ENCODE assay signal across 32 cellular contexts in the genomic region with DNA sequence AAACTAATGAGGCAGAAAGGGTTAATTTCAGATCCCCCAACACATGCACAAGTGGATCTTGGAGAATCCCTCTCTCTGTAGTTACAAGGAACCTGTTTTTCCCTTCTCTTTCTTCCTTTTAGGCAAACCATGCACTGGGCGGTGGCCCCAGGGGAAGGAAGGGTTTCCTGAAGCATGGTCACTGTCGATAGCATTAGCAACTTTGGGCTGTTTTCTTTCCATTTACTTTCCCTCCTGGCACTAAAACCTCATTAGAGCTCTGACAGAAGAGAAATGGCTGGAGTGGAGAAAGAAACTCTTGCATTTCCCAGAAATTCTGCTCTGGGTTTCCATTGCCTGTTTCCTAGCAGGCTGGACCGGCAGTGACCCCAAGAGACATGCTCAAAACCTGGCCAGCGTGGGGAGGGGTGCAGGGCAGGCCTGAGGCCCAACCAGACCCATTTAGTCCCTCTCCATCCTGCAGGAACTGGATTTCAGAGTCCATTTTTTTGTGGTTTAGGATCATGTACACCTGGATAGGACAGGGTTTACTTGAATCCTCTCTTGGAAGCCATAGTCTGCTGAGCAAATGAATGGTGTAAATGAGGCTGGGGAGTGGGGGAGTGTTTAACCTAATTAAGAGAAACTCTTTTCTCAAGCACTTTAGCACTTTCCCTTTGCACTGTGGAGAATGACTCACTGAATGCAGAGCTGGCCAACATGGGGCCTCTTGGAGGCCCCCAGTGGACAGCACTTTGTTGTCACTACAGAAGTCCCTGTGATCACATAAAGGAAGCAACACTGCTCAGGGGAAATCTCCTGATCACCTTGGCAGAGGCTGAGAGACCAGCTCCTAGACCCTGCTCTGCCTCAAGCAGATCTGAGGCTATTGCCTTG.
A peak's percentile ranks its signal among the peaks of the same experiment; 100 is the strongest.
DNase-seq lines count a peak whose midpoint lies in the region; TF ChIP-seq lines count a peak whose summit lies in the region.
"Had no signal": no experiment of that assay in that cellular context is flagged by ENCODE, and none has a peak within 500 bp of the region (broad histone marks: within the 10 kb centered on the region; RNA-seq: fewer than 3 reads in every experiment).

No MANE protein-coding gene starts in this region.

- H3K9me3 ChIP-seq in OCI-LY3 (ENCODE audit: insufficient read depth, low read length) (no peaks in the 10 kb centered on the region), MG63 (no peaks in the 10 kb centered on the region)
- H3K9me3 ChIP-seq: heart left ventricle, sigmoid colon, SK-N-SH, testis had no signal

- peaks cover 44% of the 10 kb centered on the region for H3K4me1 ChIP-seq in OCI-LY3 (ENCODE audit: low read length)
- H3K4me1 ChIP-seq: heart left ventricle, sigmoid colon, testis had no signal

- H3K4me1 Mint-ChIP-seq in chondrocyte (ENCODE audit: low read depth), result no peaks in the 10 kb centered on the region
- H3K4me1 Mint-ChIP-seq: activated CD4-positive, alpha-beta T cell treated with anti-CD3 and anti-CD28 coated beads for 36 hours; activated naive CD8-positive, alpha-beta T cell treated with anti-CD3 and anti-CD28 coated beads, Interleukin-2, amount 10 ng/mL, durations not matched to agents 7 days and 5 days; GM23338; stimulated activated naive B cell treated with anti-CD40 and anti-IgM and Interleukin-4, amounts not matched to agents 10 μg/mL and 1 μg/mL and 100 μg/mL, for 72 hours had no signal

- peak overlapping the region; percentile 42 for H2AFZ ChIP-seq in OCI-LY3 (ENCODE audit: low read depth, low read length)
- H2AFZ ChIP-seq: GM23338 had no signal

- no peaks in the 10 kb centered on the region for H3K36me3 ChIP-seq in OCI-LY3 (replicated peaks; ENCODE audit: low read depth, low read length)
- no peaks in the 10 kb centered on the region for H3K36me3 ChIP-seq in MG63
- H3K36me3 ChIP-seq: heart left ventricle, sigmoid colon had no signal

- H3K27me3 ChIP-seq in OCI-LY3 (ENCODE audit: low read depth, low read length) (peaks cover 5% of the 10 kb centered on the region; the same call in 1 of the 2 replicates), MG63 (peaks cover 3% of the 10 kb centered on the region; the same call in 1 of the 2 replicates)
- H3K27me3 ChIP-seq: sigmoid colon, testis had no signal

- no peak for TF ChIP-seq CTCF in OCI-LY3 (IDR thresholded peaks at IDR 0.05; ENCODE audit: low read depth, low read length)
- TF ChIP-seq CTCF in chondrocyte (IDR thresholded peaks at IDR 0.05), result no peak

- H3K9ac ChIP-seq in OCI-LY3 (ENCODE audit: low read length), result no peak overlapping the region; the same call in 1 of the 2 replicates
- H3K9ac ChIP-seq: SK-N-SH had no signal

- peak overlapping the region; percentile 6; the same call in 1 of the 2 replicates for H3K4me2 ChIP-seq in OCI-LY3 (ENCODE audit: low read length)
- H3K4me2 ChIP-seq: GM23338, SK-N-SH had no signal

- no peaks in the 10 kb centered on the region for H3K27me3 Mint-ChIP-seq in chondrocyte (ENCODE audit: low read depth)
- H3K27me3 Mint-ChIP-seq: progenitor cell of endocrine pancreas had no signal

- no peak overlapping the region for H3K27ac Mint-ChIP-seq in chondrocyte (ENCODE audit: unreplicated experiment)
- H3K27ac Mint-ChIP-seq: activated CD4-positive, alpha-beta T cell treated with anti-CD3 and anti-CD28 coated beads for 36 hours; activated CD8-positive, alpha-beta T cell treated with anti-CD3 and anti-CD28 coated beads, Interleukin-2, amount 10 ng/mL, durations not matched to agents 7 days and 5 days; activated naive CD8-positive, alpha-beta T cell treated with anti-CD3 and anti-CD28 coated beads, Interleukin-2, amount 10 ng/mL, durations not matched to agents 7 days and 5 days; CD4-positive, alpha-beta T cell; GM23338; progenitor cell of endocrine pancreas; stimulated activated naive B cell treated with anti-CD40 and anti-IgM and Interleukin-4, amounts not matched to agents 10 μg/mL and 1 μg/mL and 100 μg/mL, for 72 hours; T-helper 1 cell treated with Interleukin-12 subunit alpha and Interleukin-12 subunit beta and Interleukin-4 antibody, amounts not matched to agents 30 μg/mL and 1 μg/mL, for 36 hours had no signal

- H4K20me1 ChIP-seq in OCI-LY3 (ENCODE audit: insufficient read depth, low read length), result no peaks in the 10 kb centered on the region

- H3K9me3 Mint-ChIP-seq in chondrocyte (ENCODE audit: low read depth), result peaks cover 8% of the 10 kb centered on the region
- H3K9me3 Mint-ChIP-seq: activated naive CD8-positive, alpha-beta T cell treated with anti-CD3 and anti-CD28 coated beads, Interleukin-2, amount 10 ng/mL, durations not matched to agents 7 days and 5 days; CD4-positive, alpha-beta T cell; GM23338; stimulated activated naive B cell treated with anti-CD40 and anti-IgM and Interleukin-4, amounts not matched to agents 10 μg/mL and 1 μg/mL and 100 μg/mL, for 72 hours; T-helper 1 cell treated with Interleukin-12 subunit alpha and Interleukin-12 subunit beta and Interleukin-4 antibody, amounts not matched to agents 30 μg/mL and 1 μg/mL, for 36 hours had no signal

- no peak overlapping the region for H3K4me3 Mint-ChIP-seq in chondrocyte (ENCODE audit: unreplicated experiment)
- H3K4me3 Mint-ChIP-seq: activated CD4-positive, alpha-beta T cell treated with anti-CD3 and anti-CD28 coated beads for 36 hours; activated CD8-positive, alpha-beta T cell treated with anti-CD3 and anti-CD28 coated beads, Interleukin-2, amount 10 ng/mL, durations not matched to agents 7 days and 5 days; activated naive CD8-positive, alpha-beta T cell treated with anti-CD3 and anti-CD28 coated beads, Interleukin-2, amount 10 ng/mL, durations not matched to agents 7 days and 5 days; CD4-positive, alpha-beta T cell; GM23338; stimulated activated naive B cell treated with anti-CD40 and anti-IgM and Interleukin-4, amounts not matched to agents 10 μg/mL and 1 μg/mL and 100 μg/mL, for 72 hours; T-helper 1 cell treated with Interleukin-12 subunit alpha and Interleukin-12 subunit beta and Interleukin-4 antibody, amounts not matched to agents 30 μg/mL and 1 μg/mL, for 36 hours had no signal

- no peak overlapping the region for H3K4me3 ChIP-seq in OCI-LY3 (ENCODE audit: low read length)
- no peak overlapping the region for H3K4me3 ChIP-seq in MG63
- H3K4me3 ChIP-seq: GM12878, GM23338, heart left ventricle, sigmoid colon, testis had no signal

- H3K79me2 ChIP-seq in OCI-LY3 (ENCODE audit: low read length), result no peaks in the 10 kb centered on the region

- DNase-seq in A172 (ENCODE audit: low spot score) (peak; percentile 17), medulla oblongata (ENCODE audit: extremely low spot score) (peak; percentile 43), chondrocyte (ENCODE audit: low spot score) (no peak), T-helper 2 cell (no peak), MG63 (no peak)
- DNase-seq in effector CD8-positive, alpha-beta T cell (lab: John Stamatoyannopoulos, UW), result no peak
- DNase-seq: 8988T; activated CD4-positive, alpha-beta T cell treated with anti-CD3 and anti-CD28 coated beads for 36 hours; activated CD8-positive, alpha-beta T cell treated with anti-CD3 and anti-CD28 coated beads, Interleukin-2, amount 10 ng/mL, durations not matched to agents 7 days and 5 days; activated effector memory CD4-positive, alpha-beta T cell treated with Interleukin-2 at 50 U/mL for 16 hours; activated naive CD8-positive, alpha-beta T cell treated with anti-CD3 and anti-CD28 coated beads, Interleukin-2, amount 10 ng/mL, durations not matched to agents 7 days and 5 days; activated T-cell treated with anti-CD3 and anti-CD28 coated beads for 4 hours; CD4-positive, alpha-beta T cell; EL; heart left ventricle; Kasumi-1; NCI-H1048; NCI-H1694 treated with DMSO at 0.1 percent for 48 hours; NCI-H2171 treated with DMSO at 0.1 percent for 48 hours; NCI-H524; sigmoid colon; SK-N-SH; stimulated activated CD4-positive, alpha-beta T cell treated with anti-CD3 and anti-CD28 coated beads, Interleukin-4, amount 100 ng/mL, for 4 hours; stimulated activated naive B cell treated with anti-CD40 and anti-IgM and Interleukin-4, amounts not matched to agents 10 μg/mL and 1 μg/mL and 100 μg/mL, for 72 hours; testis had no signal

- H3K27ac ChIP-seq in OCI-LY3 (ENCODE audit: low read length) (peak overlapping the region; percentile 13; the same call in 1 of the 2 replicates), cingulate gyrus (ENCODE audit: low read depth, low read length) (peak overlapping the region; percentile 60)
- H3K27ac ChIP-seq: epithelial cell of prostate, heart left ventricle, sigmoid colon, testis had no signal

- H3K36me3 Mint-ChIP-seq in chondrocyte (ENCODE audit: low read depth), result no peaks in the 10 kb centered on the region
- H3K36me3 Mint-ChIP-seq: activated naive CD8-positive, alpha-beta T cell treated with anti-CD3 and anti-CD28 coated beads, Interleukin-2, amount 10 ng/mL, durations not matched to agents 7 days and 5 days; stimulated activated naive B cell treated with anti-CD40 and anti-IgM and Interleukin-4, amounts not matched to agents 10 μg/mL and 1 μg/mL and 100 μg/mL, for 72 hours had no signal

Comparison
In these comparisons a context has a peak if more than half of its experiments do, and no peak if none do; other contexts are left out.
1. DNase-seq: peak in A172 (single experiment) and medulla oblongata (single experiment); none in chondrocyte (single experiment), T-helper 2 cell (0 of 5), effector CD8-positive, alpha-beta T cell (single experiment) and MG63 (single experiment).